Comparison of ENCODE assay signal across 8 cellular contexts in the genomic region with DNA sequence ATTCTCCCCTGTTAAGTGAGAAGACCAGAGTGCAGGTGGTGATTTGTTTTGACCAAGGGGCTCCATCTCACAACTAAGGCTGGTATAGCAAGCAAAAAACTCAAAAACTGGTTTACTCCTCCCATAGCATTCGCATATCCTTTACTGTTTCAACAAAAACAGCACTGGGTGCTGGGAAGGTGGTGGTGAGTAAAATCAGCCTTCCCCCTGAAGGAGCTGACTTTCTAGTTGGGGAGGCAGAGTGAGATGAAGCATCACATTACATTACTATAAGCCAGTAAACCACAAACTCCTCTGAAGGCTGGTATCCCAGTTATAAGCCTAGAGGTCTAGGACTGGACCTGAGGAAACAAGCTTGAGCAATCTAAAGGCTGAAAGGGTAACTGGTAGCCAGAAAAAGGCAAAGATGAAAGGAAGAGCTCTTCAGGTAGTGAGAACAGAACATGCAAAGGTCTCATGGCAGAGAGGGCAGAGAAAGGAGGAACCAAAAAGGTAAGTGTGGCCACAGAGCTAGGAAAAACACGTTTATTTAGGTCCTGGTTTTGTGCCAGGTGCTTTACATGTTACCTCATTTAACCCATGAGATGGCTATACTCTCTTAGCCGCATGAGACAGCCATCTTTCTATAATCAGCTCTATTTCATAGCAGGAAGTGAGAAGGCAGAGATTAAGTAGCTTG. TPM values are rescaled to one million over a fixed set of nuclear protein-coding genes. Genes with fewer than 3 reads are reported as not detected.
DNase-seq lines count a peak whose midpoint lies in the region; ATAC-seq and TF ChIP-seq lines count a peak whose summit lies in the region.

No MANE protein-coding gene starts in this region.

- no peak overlapping the region for H3K4me3 Mint-ChIP-seq in Caco-2 (ENCODE audit: unreplicated experiment)
- peak overlapping the region; percentile 62 for H3K4me3 Mint-ChIP-seq in activated T-helper 1 cell treated with anti-CD3 and anti-CD28 coated beads, Interleukin-12 subunit alpha, Interleukin-12 subunit beta, Interleukin-2, Interleukin-4 antibody, amounts not matched to agents 30 ng/mL and 10 ng/mL and 1 ng/mL, durations not matched to agents 14 hours and 24 hours and 36 hours
- peak overlapping the region; percentile 25 for H3K4me3 Mint-ChIP-seq in stimulated activated naive CD8-positive, alpha-beta T cell treated with anti-CD3 and anti-CD28 coated beads, Interleukin-15, Interleukin-2, amounts not matched to agents 100 ng/mL and 50 ng/mL, for 24 hours

- intact Hi-C loops in Caco-2 (cut with micrococcal nuclease; ENCODE audit: unreplicated experiment): loop anchor here (2.0 kb wide), 1 partner anchor 19 kb away; no protein-coding TSS in a partner anchor
- intact Hi-C loops in activated T-helper 1 cell treated with anti-CD3 and anti-CD28 coated beads, Interleukin-12 subunit alpha, Interleukin-12 subunit beta, Interleukin-2, Interleukin-4 antibody, amounts not matched to agents 30 ng/mL and 10 ng/mL and 1 ng/mL, durations not matched to agents 14 hours and 24 hours and 36 hours (cut with micrococcal nuclease): loop anchor here (1.0 to 2.0 kb wide), 2 partner anchors 13 to 21 kb away; no protein-coding TSS in a partner anchor
- intact Hi-C loops in posterior vena cava (cut with DNase I): no loop called here

- H3K4me1 Mint-ChIP-seq in Caco-2 (ENCODE audit: low read depth, unreplicated experiment): peaks cover 40% of the 10 kb centered on the region
- peaks cover 55% of the 10 kb centered on the region for H3K4me1 Mint-ChIP-seq in activated T-helper 1 cell treated with anti-CD3 and anti-CD28 coated beads, Interleukin-12 subunit alpha, Interleukin-12 subunit beta, Interleukin-2, Interleukin-4 antibody, amounts not matched to agents 30 ng/mL and 10 ng/mL and 1 ng/mL, durations not matched to agents 14 hours and 24 hours and 36 hours (ENCODE audit: low read depth)
- peaks cover 87% of the 10 kb centered on the region for H3K4me1 Mint-ChIP-seq in stimulated activated naive CD8-positive, alpha-beta T cell treated with anti-CD3 and anti-CD28 coated beads, Interleukin-15, Interleukin-2, amounts not matched to agents 100 ng/mL and 50 ng/mL, for 24 hours (ENCODE audit: low read depth)

- TF ChIP-seq CTCF in Caco-2 (IDR thresholded peaks at IDR 0.05; ENCODE audit: insufficient read depth in 1 of 2, low read depth in 1 of 2, low read length in 1 of 2, severe bottlenecking in 1 of 2, unreplicated experiment in 1 of 2) (no peak), omental fat pad (IDR thresholded peaks at IDR 0.05) (no peak)

- peaks cover 33% of the 10 kb centered on the region for H3K9me3 ChIP-seq in Caco-2

- H3K27ac Mint-ChIP-seq in Caco-2 (ENCODE audit: unreplicated experiment): peak overlapping the region; percentile 28
- peak overlapping the region; percentile 92 for H3K27ac Mint-ChIP-seq in activated T-helper 1 cell treated with anti-CD3 and anti-CD28 coated beads, Interleukin-12 subunit alpha, Interleukin-12 subunit beta, Interleukin-2, Interleukin-4 antibody, amounts not matched to agents 30 ng/mL and 10 ng/mL and 1 ng/mL, durations not matched to agents 14 hours and 24 hours and 36 hours
- peak overlapping the region; percentile 92 for H3K27ac Mint-ChIP-seq in stimulated activated naive CD8-positive, alpha-beta T cell treated with anti-CD3 and anti-CD28 coated beads, Interleukin-15, Interleukin-2, amounts not matched to agents 100 ng/mL and 50 ng/mL, for 24 hours

- CTCF ChIA-PET in Caco-2 (lab: Charles Lee): no interaction called here

- peaks cover 13% of the 10 kb centered on the region for H3K36me3 ChIP-seq in Caco-2 (ENCODE audit: control insufficient read depth, insufficient read depth, low read length)

- DNase-seq in Caco-2 (no peak), omental fat pad (ENCODE audit: low spot score) (no peak), posterior vena cava (ENCODE audit: low spot score) (no peak), AML-193 (lab: John Stamatoyannopoulos, UW) (no peak)
- no peak for DNase-seq in activated T-helper 1 cell treated with anti-CD3 and anti-CD28 coated beads, Interleukin-12 subunit alpha, Interleukin-12 subunit beta, Interleukin-2, Interleukin-4 antibody, amounts not matched to agents 30 ng/mL and 10 ng/mL and 1 ng/mL, durations not matched to agents 14 hours and 24 hours and 36 hours (ENCODE audit: low spot score)

- peaks cover 67% of the 10 kb centered on the region for H3K36me3 Mint-ChIP-seq in Caco-2 (ENCODE audit: insufficient read depth, unreplicated experiment)
- peaks cover 60% of the 10 kb centered on the region for H3K36me3 Mint-ChIP-seq in activated T-helper 1 cell treated with anti-CD3 and anti-CD28 coated beads, Interleukin-12 subunit alpha, Interleukin-12 subunit beta, Interleukin-2, Interleukin-4 antibody, amounts not matched to agents 30 ng/mL and 10 ng/mL and 1 ng/mL, durations not matched to agents 14 hours and 24 hours and 36 hours (ENCODE audit: low read depth)
- peaks cover 75% of the 10 kb centered on the region for H3K36me3 Mint-ChIP-seq in stimulated activated naive CD8-positive, alpha-beta T cell treated with anti-CD3 and anti-CD28 coated beads, Interleukin-15, Interleukin-2, amounts not matched to agents 100 ng/mL and 50 ng/mL, for 24 hours (ENCODE audit: low read depth)

- BruUV-seq in Caco-2 (replicated peaks; lab: Mats Ljungman, UMichigan): no TSS peak

- no peaks in the 10 kb centered on the region for H3K27me3 Mint-ChIP-seq in Caco-2 (ENCODE audit: insufficient read depth, unreplicated experiment)
- no peaks in the 10 kb centered on the region for H3K27me3 Mint-ChIP-seq in activated T-helper 1 cell treated with anti-CD3 and anti-CD28 coated beads, Interleukin-12 subunit alpha, Interleukin-12 subunit beta, Interleukin-2, Interleukin-4 antibody, amounts not matched to agents 30 ng/mL and 10 ng/mL and 1 ng/mL, durations not matched to agents 14 hours and 24 hours and 36 hours (ENCODE audit: insufficient read depth)
- no peaks in the 10 kb centered on the region for H3K27me3 Mint-ChIP-seq in stimulated activated naive CD8-positive, alpha-beta T cell treated with anti-CD3 and anti-CD28 coated beads, Interleukin-15, Interleukin-2, amounts not matched to agents 100 ng/mL and 50 ng/mL, for 24 hours

- no peaks in the 10 kb centered on the region for H3K27me3 ChIP-seq in Caco-2 (replicated peaks; ENCODE audit: control insufficient read depth, insufficient read depth, low read length)

- ATAC-seq in GM19324 (IDR thresholded peaks at IDR 0.05; ENCODE audit: low FRiP score, unreplicated experiment) (peak; percentile 94), HG03139 (IDR thresholded peaks at IDR 0.05; ENCODE audit: unreplicated experiment) (peak; percentile 88), omental fat pad (ENCODE audit: low FRiP score) (no peak)

- peaks cover 41% of the 10 kb centered on the region for H3K4me1 ChIP-seq in Caco-2

- no peak overlapping the region for H3K4me3 ChIP-seq in Caco-2 (ENCODE audit: low read depth, low read length)

- POLR2A ChIA-PET in Caco-2 (lab: Charles Lee): interaction anchor here (0.8 kb wide), 1 partner anchor 631 kb away, joined by 9 read pairs; no protein-coding TSS in a partner anchor

- peaks cover 26% of the 10 kb centered on the region for H3K9me3 Mint-ChIP-seq in Caco-2 (ENCODE audit: unreplicated experiment)
- peaks cover 31% of the 10 kb centered on the region for H3K9me3 Mint-ChIP-seq in activated T-helper 1 cell treated with anti-CD3 and anti-CD28 coated beads, Interleukin-12 subunit alpha, Interleukin-12 subunit beta, Interleukin-2, Interleukin-4 antibody, amounts not matched to agents 30 ng/mL and 10 ng/mL and 1 ng/mL, durations not matched to agents 14 hours and 24 hours and 36 hours
- peaks cover 21% of the 10 kb centered on the region for H3K9me3 Mint-ChIP-seq in stimulated activated naive CD8-positive, alpha-beta T cell treated with anti-CD3 and anti-CD28 coated beads, Interleukin-15, Interleukin-2, amounts not matched to agents 100 ng/mL and 50 ng/mL, for 24 hours

RNA-seq across cellular contexts. Expression of a gene that starts 22.3 kb away (rescaled TPM):
- total RNA-seq in Caco-2 (2022): 400 and 431 TPM in 2 replicates
- 206 and 231 TPM in 2 replicates for total RNA-seq in activated T-helper 1 cell treated with anti-CD3 and anti-CD28 coated beads, Interleukin-12 subunit alpha, Interleukin-12 subunit beta, Interleukin-2, Interleukin-4 antibody, amounts not matched to agents 30 ng/mL and 10 ng/mL and 1 ng/mL, durations not matched to agents 14 hours and 24 hours and 36 hours
- total RNA-seq in omental fat pad: 100 to 1,000 TPM in 2 of 4 donors, 10 to 100 TPM in 2; 81.8 to 109 (median 98.8) TPM
- 100 to 1,000 TPM in 1 of 2 donors, 10 to 100 TPM in 1; 99.5 to 103 TPM for total RNA-seq in posterior vena cava

Comparison
In these comparisons a context has a peak if more than half of its experiments do, and no peak if none do; other contexts are left out.
1. H3K27ac Mint-ChIP-seq: peak in every context shown above with its lines; median percentile 92 in activated T-helper 1 cell treated with anti-CD3 and anti-CD28 coated beads, Interleukin-12 subunit alpha, Interleukin-12 subunit beta, Interleukin-2, Interleukin-4 antibody, amounts not matched to agents 30 ng/mL and 10 ng/mL and 1 ng/mL, durations not matched to agents 14 hours and 24 hours and 36 hours; 92 in stimulated activated naive CD8-positive, alpha-beta T cell treated with anti-CD3 and anti-CD28 coated beads, Interleukin-15, Interleukin-2, amounts not matched to agents 100 ng/mL and 50 ng/mL, for 24 hours; 28 in Caco-2.
2. intact Hi-C loops: an anchor here in Caco-2 (2.0 kb wide) and activated T-helper 1 cell treated with anti-CD3 and anti-CD28 coated beads, Interleukin-12 subunit alpha, Interleukin-12 subunit beta, Interleukin-2, Interleukin-4 antibody, amounts not matched to agents 30 ng/mL and 10 ng/mL and 1 ng/mL, durations not matched to agents 14 hours and 24 hours and 36 hours (1.0 to 2.0 kb wide); none called in posterior vena cava.